ENCODE assay signal across 7 cellular contexts in genomic region chr11:64777449-64778222, GRCh38. TPM values are rescaled to one million over a fixed set of nuclear protein-coding genes. Genes with fewer than 3 reads are reported as not detected.
DNase-seq lines count a peak whose midpoint lies in the region; ATAC-seq, FAIRE-seq and TF ChIP-seq lines count a peak whose summit lies in the region.

No MANE protein-coding gene starts in this region.

- H3K27ac ChIP-seq in OCI-LY1 (ENCODE audit: low read depth, low read length, poor library complexity, severe bottlenecking) (peak overlapping the region; percentile 97), muscle layer of colon (ENCODE audit: low read depth, low read length) (peak overlapping the region; percentile 98)

- ATAC-seq in HG03442 (IDR thresholded peaks at IDR 0.05; ENCODE audit: unreplicated experiment) (peak; percentile 16), esophagus mucosa (peak; percentile 42)
- ATAC-seq in activated T-cell treated with anti-CD3 and anti-CD28 coated beads, Interleukin-2, amount 50 U/mL, for 4 hours: peak; percentile 5 to 16

- peaks cover 49% of the 10 kb centered on the region for H3K36me3 ChIP-seq in OCI-LY1 (ENCODE audit: insufficient read depth, low read length)
- H3K36me3 ChIP-seq in muscle layer of colon (ENCODE audit: insufficient read depth, low read length): peaks cover 47% of the 10 kb centered on the region

- no peak overlapping the region for H2AFZ ChIP-seq in OCI-LY1 (ENCODE audit: low read length)

- peaks cover 66% of the 10 kb centered on the region for H3K4me1 Mint-ChIP-seq in activated T-cell treated with anti-CD3 and anti-CD28 coated beads, Interleukin-2, amount 50 U/mL, for 4 hours (ENCODE audit: low read depth)

- H3K9ac ChIP-seq in OCI-LY1 (ENCODE audit: low read length) (peak overlapping the region; percentile 92), muscle layer of colon (ENCODE audit: low read length) (peak overlapping the region; percentile 59)

- peaks cover 13% of the 10 kb centered on the region for H4K20me1 ChIP-seq in OCI-LY1 (ENCODE audit: insufficient read depth, low read length)

- no peaks in the 10 kb centered on the region for H3K27me3 ChIP-seq in OCI-LY1 (ENCODE audit: insufficient read depth, low read length)
- H3K27me3 ChIP-seq in muscle layer of colon (ENCODE audit: control insufficient read depth in 1 of 2, insufficient read depth in 2 of 2, low read length in 2 of 2): no peaks in the 10 kb centered on the region

- H3K27me3 Mint-ChIP-seq in activated T-cell treated with anti-CD3 and anti-CD28 coated beads, Interleukin-2, amount 50 U/mL, for 4 hours (ENCODE audit: low read depth): no peaks in the 10 kb centered on the region

- H3K9me3 Mint-ChIP-seq in activated T-cell treated with anti-CD3 and anti-CD28 coated beads, Interleukin-2, amount 50 U/mL, for 4 hours: no peaks in the 10 kb centered on the region

- H3K4me1 ChIP-seq in OCI-LY1 (ENCODE audit: insufficient read depth, low read length, severe bottlenecking) (peaks cover 67% of the 10 kb centered on the region), muscle layer of colon (ENCODE audit: insufficient read depth, low read length) (peaks cover 36% of the 10 kb centered on the region)

- H3K4me2 ChIP-seq in OCI-LY1 (ENCODE audit: low read length): peak overlapping the region; percentile 87

- FAIRE-seq in GM12891 (lab: Jason Lieb, UNC): peak; percentile 86

- H3F3A ChIP-seq in OCI-LY1 (ENCODE audit: insufficient read depth, low read length): peaks cover 4% of the 10 kb centered on the region; the same call in 1 of the 2 replicates

- H3K9me2 ChIP-seq in OCI-LY1 (ENCODE audit: low read depth, low read length): no peaks in the 10 kb centered on the region

- peak; percentile 79 for DNase-seq in GM12891 (ENCODE audit: insufficient read length, low spot score)
- DNase-seq in activated T-cell treated with anti-CD3 and anti-CD28 coated beads, Interleukin-2, amount 50 U/mL, for 4 hours: peak; percentile 79
- DNase-seq in stimulated activated CD8-positive, alpha-beta memory T cell treated with anti-CD3 and anti-CD28 coated beads, Interleukin-4, amount 100 ng/mL, for 4 hours (ENCODE audit: low read depth in 2 of 2, low spot score in 1 of 2): peak; percentile 42 to 60

- TF ChIP-seq POLR2A in GM12891 (IDR thresholded peaks at IDR 0.05; ENCODE audit: low read depth, low read length): peak; percentile 61

- peaks cover 44% of the 10 kb centered on the region for H3K36me3 Mint-ChIP-seq in activated T-cell treated with anti-CD3 and anti-CD28 coated beads, Interleukin-2, amount 50 U/mL, for 4 hours (ENCODE audit: insufficient read depth)

- H3K9me3 ChIP-seq in OCI-LY1 (ENCODE audit: low read length): no peaks in the 10 kb centered on the region
- H3K9me3 ChIP-seq in muscle layer of colon (ENCODE audit: low read length): no peaks in the 10 kb centered on the region

- H3K4me3 ChIP-seq in OCI-LY1 (ENCODE audit: low read depth, low read length, poor library complexity, severe bottlenecking): peak overlapping the region; percentile 99
- H3K4me3 ChIP-seq in muscle layer of colon (ENCODE audit: low read depth in 1 of 2, low read length in 2 of 2): peak overlapping the region; percentile 78 to 98

- no peak for TF ChIP-seq CTCF in OCI-LY1 (IDR thresholded peaks at IDR 0.05; ENCODE audit: low read length)

- peak overlapping the region; percentile 96 for H3K4me3 Mint-ChIP-seq in activated T-cell treated with anti-CD3 and anti-CD28 coated beads, Interleukin-2, amount 50 U/mL, for 4 hours

- peaks cover 27% of the 10 kb centered on the region for H3K79me2 ChIP-seq in OCI-LY1 (ENCODE audit: insufficient read depth, low read length)

TF ChIP-seq in GM12891, 5 proteins besides CTCF, POLR2A, EP300 and RAD21:
- TF ChIP-seq SPI1 (IDR thresholded peaks at IDR 0.05; ENCODE audit: low read depth, low read length) (no peak), TAF1 (IDR thresholded peaks at IDR 0.05; ENCODE audit: low read depth, low read length) (no peak), PAX5 (IDR thresholded peaks at IDR 0.05; ENCODE audit: insufficient read depth, low read length, severe bottlenecking) (no peak), POU2F2 (IDR thresholded peaks at IDR 0.05; ENCODE audit: low read depth, low read length) (no peak), POLR2AphosphoS5 (IDR thresholded peaks at IDR 0.05; ENCODE audit: low read depth, low read length) (no peak; the same call in 1 of the 2 replicates)

RNA-seq across cellular contexts. Expression of gene SF1, which starts 0.7 kb away (rescaled TPM):
- polyA plus RNA-seq in GM12891 (2012; ENCODE audit: low read depth, missing spikeins): 141 TPM
- total RNA-seq in activated T-cell treated with anti-CD3 and anti-CD28 coated beads, Interleukin-2, amount 50 U/mL, for 4 hours: 100 to 1,000 TPM; 549 to 586 (median 553) TPM
- 129 TPM for total RNA-seq in esophagus mucosa

RNA-seq across cellular contexts. Expression of gene PYGM, which starts 17.9 kb away (rescaled TPM):
- polyA plus RNA-seq in GM12891 (2012; ENCODE audit: low read depth, missing spikeins): 0.23 TPM
- 1 to 10 TPM; 1.7 to 2.7 (median 2.1) TPM for total RNA-seq in activated T-cell treated with anti-CD3 and anti-CD28 coated beads, Interleukin-2, amount 50 U/mL, for 4 hours
- total RNA-seq in esophagus mucosa: 0.44 TPM

RNA-seq across cellular contexts. Expression of gene MAP4K2, which starts 25.4 kb away (rescaled TPM):
- 30.2 TPM for polyA plus RNA-seq in GM12891 (2012; ENCODE audit: low read depth, missing spikeins)
- total RNA-seq in activated T-cell treated with anti-CD3 and anti-CD28 coated beads, Interleukin-2, amount 50 U/mL, for 4 hours: 10 to 100 TPM; 42.2 to 51.5 (median 43.7) TPM
- total RNA-seq in esophagus mucosa: 5.4 TPM

RNA-seq across cellular contexts. Expression of gene MEN1, which starts 32.7 kb away (rescaled TPM):
- polyA plus RNA-seq in GM12891 (2012; ENCODE audit: low read depth, missing spikeins): 16.2 TPM
- 10 to 100 TPM; 50.7 to 61.2 (median 53.6) TPM for total RNA-seq in activated T-cell treated with anti-CD3 and anti-CD28 coated beads, Interleukin-2, amount 50 U/mL, for 4 hours
- total RNA-seq in esophagus mucosa: 15.6 TPM

RNA-seq across cellular contexts. Expression of gene RASGRP2, which starts 33.7 kb away (rescaled TPM):
- 3.8 TPM for polyA plus RNA-seq in GM12891 (2012; ENCODE audit: low read depth, missing spikeins)
- 1 to 10 TPM; 2.6 to 3.7 (median 2.9) TPM for total RNA-seq in activated T-cell treated with anti-CD3 and anti-CD28 coated beads, Interleukin-2, amount 50 U/mL, for 4 hours
- total RNA-seq in esophagus mucosa: 1.1 TPM

Comparison
In these comparisons a context has a peak if more than half of its experiments do, and no peak if none do; other contexts are left out.
1. Peak in every context shown above with its lines: DNase-seq, ATAC-seq, H3K4me3 ChIP-seq and H3K27ac ChIP-seq.